ENCODE assay signal across 1 cellular context in genomic region chr3:49553690-49554634, GRCh38.
TF ChIP-seq lines count a peak whose summit lies in the region.

BSN (plus strand) TSS chr3:49554477; CDS start chr3:49554603, 126 bp downstream.

TF ChIP-seq in HEK293, 187 proteins besides CTCF, POLR2A, EP300 and RAD21 (continued from another document):
- no peak for TF ChIP-seq ZNF280C (tag by site-specific recombination; IDR thresholded peaks at IDR 0.05)
- no peak for TF ChIP-seq KLF16 (tag by site-specific recombination; IDR thresholded peaks at IDR 0.05)
- no peak for TF ChIP-seq ZNF155 (tag by site-specific recombination; IDR thresholded peaks at IDR 0.05)
- no peak for TF ChIP-seq ZFP41 (tag by site-specific recombination; IDR thresholded peaks at IDR 0.05; ENCODE audit: borderline replicate concordance)
- no peak for TF ChIP-seq ZNF514 (tag by site-specific recombination; IDR thresholded peaks at IDR 0.05)
- TF ChIP-seq TCF7L2 (IDR thresholded peaks at IDR 0.05; ENCODE audit: borderline replicate concordance, low read depth, low read length) = no peak
- no peak for TF ChIP-seq ZNF350 (tag by site-specific recombination; IDR thresholded peaks at IDR 0.05)
- no peak for TF ChIP-seq SETDB1 (IDR thresholded peaks at IDR 0.05; ENCODE audit: insufficient read length, low read length)
- no peak for TF ChIP-seq SCRT2 (tag by site-specific recombination; IDR thresholded peaks at IDR 0.05)
- 0 out of 2 replicates have a peak, but pooled peaks have one; percentile 5 for TF ChIP-seq ZBTB21 (tag by site-specific recombination; IDR thresholded peaks at IDR 0.05)
